Comparison of ENCODE assay signal across 23 cellular contexts in genomic region chr2:54377901-54378493, GRCh38.
"Had no signal": no experiment of that assay in that cellular context is flagged by ENCODE, and none has a peak within 500 bp of the region (broad histone marks: within the 10 kb centered on the region; RNA-seq: fewer than 3 reads in every experiment).

No MANE protein-coding gene starts in this region.

- H3K27ac ChIP-seq: HL-60, SJCRH30 had no signal

- H3K9me3 ChIP-seq: SJCRH30 had no signal

- DNase-seq: KBM-7; MV-4-11; NCI-H1048; NCI-H1105; NCI-H1436 treated with DMSO at 0.1 percent for 48 hours; NCI-H187; NCI-H2029; NCI-H2081 treated with DMSO at 0.1 percent for 48 hours; NCI-H2171; NCI-H226; NCI-H446; NCI-H510A; NCI-H524 treated with DMSO at 0.1 percent for 48 hours; NK-92 treated with Interleukin-12 subunit alpha and Interleukin-12 subunit beta, amount 100 ng/mL, for 24 hours; PC-3; SHP77 treated with DMSO at 0.1 percent for 48 hours; SJCRH30; T-helper 1 cell had no signal

- H3K36me3 ChIP-seq: SJCRH30 had no signal

- ATAC-seq: Panc1, PC-3, Right ventricle myocardium inferior, SK-N-SH treated with all-trans-retinoic acid at 6 μM for 48 hours had no signal

- FAIRE-seq: HTR-8/SVneo had no signal

- H3K27me3 ChIP-seq: SJCRH30 had no signal

- H3K4me3 ChIP-seq: SJCRH30 had no signal
